Comparison of ENCODE assay signal across 18 cellular contexts in the genomic region with DNA sequence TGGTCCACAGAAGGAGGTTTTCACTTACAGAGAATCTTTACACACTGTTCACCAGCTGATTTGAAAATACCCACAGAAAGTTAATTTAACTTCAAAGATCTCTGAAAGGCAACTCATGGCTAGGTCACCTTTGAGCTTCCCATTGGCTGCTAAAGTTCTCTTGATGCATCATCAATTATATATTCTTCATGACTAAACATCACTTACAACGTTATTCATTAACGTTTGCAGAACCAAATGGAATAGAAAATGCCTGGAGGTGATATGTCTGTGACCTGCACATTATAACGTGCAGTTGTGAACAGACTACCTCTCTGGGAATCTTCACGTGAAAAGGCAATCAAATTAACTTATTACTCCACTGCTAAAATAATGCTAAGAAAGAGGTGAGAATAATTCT.
DNase-seq lines count a peak whose midpoint lies in the region; FAIRE-seq and TF ChIP-seq lines count a peak whose summit lies in the region.
"Had no signal": no experiment of that assay in that cellular context is flagged by ENCODE, and none has a peak within 500 bp of the region (broad histone marks: within the 10 kb centered on the region; RNA-seq: fewer than 3 reads in every experiment).

No MANE protein-coding gene starts in this region.

- in situ Hi-C loops in Caki2 (cut with HindIII; ENCODE audit: low pct_unique_long_range_greater_than_20kb, low sequenced_read_pairs): no loop called here

- no peak for TF ChIP-seq CTCF in kidney epithelial cell (IDR thresholded peaks at IDR 0.05; ENCODE audit: insufficient read depth, low read length, poor library complexity, severe bottlenecking)

- H3K4me3 ChIP-seq in kidney epithelial cell (ENCODE audit: low read depth, low read length): no peak overlapping the region

- FAIRE-seq in RCC 7860 (lab: Jason Lieb, UNC): peak; percentile 83
- FAIRE-seq: D721Med had no signal

- H3K27me3 ChIP-seq in kidney epithelial cell (ENCODE audit: control insufficient read depth, insufficient read depth, low read length): no peaks in the 10 kb centered on the region
- H3K27me3 ChIP-seq: BE2C had no signal

- H3K36me3 ChIP-seq in kidney epithelial cell (ENCODE audit: control insufficient read depth, insufficient read depth, low read length): peaks cover 1% of the 10 kb centered on the region

- DNase-seq in Caki2 (ENCODE audit: low read depth) (peak; percentile 68), RCC 7860 (ENCODE audit: low spot score) (peak; percentile 47), kidney epithelial cell (ENCODE audit: low read depth) (peak; percentile 43), NCI-H2107 treated with DMSO at 0.1 percent for 48 hours (lab: John Stamatoyannopoulos, UW; ENCODE audit: unreplicated experiment) (no peak), NCI-H2196 treated with DMSO at 0.1 percent for 48 hours (lab: John Stamatoyannopoulos, UW; ENCODE audit: unreplicated experiment) (no peak), NCI-H748 (lab: John Stamatoyannopoulos, UW; ENCODE audit: unreplicated experiment) (no peak)
- DNase-seq: BE2C; C1 segment of cervical spinal cord; CD4-positive, CD25-positive, alpha-beta regulatory T cell; CD8-positive, alpha-beta memory T cell; COR-L47; DMS153; DMS79; GF-D8; GOT3; H7; HFFc6 had no signal

Comparison
In these comparisons a context has a peak if more than half of its experiments do, and no peak if none do; other contexts are left out.
1. DNase-seq: peak in Caki2 (single experiment), RCC 7860 (single experiment) and kidney epithelial cell (single experiment); none in NCI-H2107 treated with DMSO at 0.1 percent for 48 hours (single experiment), NCI-H2196 treated with DMSO at 0.1 percent for 48 hours (single experiment) and NCI-H748 (single experiment).